9 cellular contexts compared by ENCODE assay signal in the genomic region with DNA sequence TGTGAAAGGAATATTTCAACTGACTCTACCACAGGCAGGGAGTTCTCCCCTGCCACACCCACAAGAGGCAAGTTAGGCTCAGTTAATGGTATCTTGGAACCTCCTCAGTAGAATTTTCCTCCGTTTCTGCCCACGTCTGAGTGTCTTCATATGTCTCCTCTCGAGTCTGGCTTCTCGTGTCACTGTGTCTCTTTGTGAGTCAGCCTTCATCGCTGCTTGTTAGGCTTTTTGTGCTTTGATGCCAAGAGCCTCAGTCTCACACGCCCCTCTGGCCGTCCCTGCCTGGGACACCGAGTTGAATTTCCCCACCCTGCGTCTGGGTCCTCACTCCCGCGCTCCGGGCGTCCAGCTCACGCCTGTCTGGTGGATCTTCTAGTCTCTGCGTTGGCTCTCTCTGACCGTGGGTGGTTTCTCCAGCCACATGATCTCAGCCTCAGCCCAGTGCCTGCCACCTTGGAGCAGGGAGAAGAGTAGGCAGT.
DNase-seq lines count a peak whose midpoint lies in the region; ATAC-seq and FAIRE-seq lines count a peak whose summit lies in the region.
"Had no signal": no experiment of that assay in that cellular context is flagged by ENCODE, and none has a peak within 500 bp of the region (broad histone marks: within the 10 kb centered on the region; RNA-seq: fewer than 3 reads in every experiment).

No MANE protein-coding gene starts in this region.

- H3K27ac Mint-ChIP-seq in stimulated activated effector memory CD8-positive, alpha-beta T cell treated with anti-CD3 and anti-CD28 coated beads, Interleukin-12 subunit alpha, Interleukin-12 subunit beta, amount 100 ng/mL, for 72 hours = no peak overlapping the region
- H3K27ac Mint-ChIP-seq in activated naive CD4-positive, alpha-beta T cell treated with anti-CD3 and anti-CD28 coated beads, Interleukin-2, amount 50 U/mL, for 72 hours = no peak overlapping the region

- H3K36me3 Mint-ChIP-seq in stimulated activated effector memory CD8-positive, alpha-beta T cell treated with anti-CD3 and anti-CD28 coated beads, Interleukin-12 subunit alpha, Interleukin-12 subunit beta, amount 100 ng/mL, for 72 hours = no peaks in the 10 kb centered on the region
- H3K36me3 Mint-ChIP-seq in activated naive CD4-positive, alpha-beta T cell treated with anti-CD3 and anti-CD28 coated beads, Interleukin-2, amount 50 U/mL, for 72 hours = no peaks in the 10 kb centered on the region

- no peaks in the 10 kb centered on the region for H3K9me3 Mint-ChIP-seq in stimulated activated effector memory CD8-positive, alpha-beta T cell treated with anti-CD3 and anti-CD28 coated beads, Interleukin-12 subunit alpha, Interleukin-12 subunit beta, amount 100 ng/mL, for 72 hours
- no peaks in the 10 kb centered on the region for H3K9me3 Mint-ChIP-seq in activated naive CD4-positive, alpha-beta T cell treated with anti-CD3 and anti-CD28 coated beads, Interleukin-2, amount 50 U/mL, for 72 hours

- H3K4me3 Mint-ChIP-seq in stimulated activated effector memory CD8-positive, alpha-beta T cell treated with anti-CD3 and anti-CD28 coated beads, Interleukin-12 subunit alpha, Interleukin-12 subunit beta, amount 100 ng/mL, for 72 hours = no peak overlapping the region

- ATAC-seq in stimulated activated effector memory CD8-positive, alpha-beta T cell treated with anti-CD3 and anti-CD28 coated beads, Interleukin-12 subunit alpha, Interleukin-12 subunit beta, amount 100 ng/mL, for 72 hours = no peak
- ATAC-seq in HG03432 (IDR thresholded peaks at IDR 0.05; ENCODE audit: unreplicated experiment) = no peak
- no peak for ATAC-seq in activated naive CD4-positive, alpha-beta T cell treated with anti-CD3 and anti-CD28 coated beads, Interleukin-2, amount 50 U/mL, for 72 hours

- H3K4me1 Mint-ChIP-seq in stimulated activated effector memory CD8-positive, alpha-beta T cell treated with anti-CD3 and anti-CD28 coated beads, Interleukin-12 subunit alpha, Interleukin-12 subunit beta, amount 100 ng/mL, for 72 hours = peaks cover 7% of the 10 kb centered on the region

- FAIRE-seq in GM19239 (lab: Jason Lieb, UNC) = no peak

- DNase-seq in COLO829 (ENCODE audit: low spot score) (peak; percentile 48), SW480 (ENCODE audit: low spot score) (peak; percentile 57), globus pallidus (ENCODE audit: low spot score) (peak; percentile 13), posterior vena cava (ENCODE audit: low spot score) (peak; percentile 96), GM19239 (ENCODE audit: insufficient read length, low spot score) (no peak)
- DNase-seq in stimulated activated effector memory CD8-positive, alpha-beta T cell treated with anti-CD3 and anti-CD28 coated beads, Interleukin-12 subunit alpha, Interleukin-12 subunit beta, amount 100 ng/mL, for 72 hours (ENCODE audit: low spot score in 2 of 2) = no peak
- no peak for DNase-seq in activated naive CD4-positive, alpha-beta T cell treated with anti-CD3 and anti-CD28 coated beads, Interleukin-2, amount 50 U/mL, for 72 hours (ENCODE audit: low spot score in 2 of 2)
- DNase-seq: activated effector memory CD4-positive, alpha-beta T cell treated with Interleukin-2 at 50 U/mL for 16 hours had no signal

- intact Hi-C loops in posterior vena cava (cut with DNase I) = loop anchor here in 1 of 2 donors (5.0 kb wide), 1 partner anchor 198 kb away; no protein-coding TSS in a partner anchor

Comparison
In these comparisons a context has a peak if more than half of its experiments do, and no peak if none do; other contexts are left out.
1. DNase-seq: peak in COLO829 (single experiment), SW480 (single experiment), globus pallidus (single experiment) and posterior vena cava (single experiment); none in stimulated activated effector memory CD8-positive, alpha-beta T cell treated with anti-CD3 and anti-CD28 coated beads, Interleukin-12 subunit alpha, Interleukin-12 subunit beta, amount 100 ng/mL, for 72 hours (0 of 2), GM19239 (single experiment) and activated naive CD4-positive, alpha-beta T cell treated with anti-CD3 and anti-CD28 coated beads, Interleukin-2, amount 50 U/mL, for 72 hours (0 of 2).